1 cellular context compared by ENCODE assay signal in the genomic region with DNA sequence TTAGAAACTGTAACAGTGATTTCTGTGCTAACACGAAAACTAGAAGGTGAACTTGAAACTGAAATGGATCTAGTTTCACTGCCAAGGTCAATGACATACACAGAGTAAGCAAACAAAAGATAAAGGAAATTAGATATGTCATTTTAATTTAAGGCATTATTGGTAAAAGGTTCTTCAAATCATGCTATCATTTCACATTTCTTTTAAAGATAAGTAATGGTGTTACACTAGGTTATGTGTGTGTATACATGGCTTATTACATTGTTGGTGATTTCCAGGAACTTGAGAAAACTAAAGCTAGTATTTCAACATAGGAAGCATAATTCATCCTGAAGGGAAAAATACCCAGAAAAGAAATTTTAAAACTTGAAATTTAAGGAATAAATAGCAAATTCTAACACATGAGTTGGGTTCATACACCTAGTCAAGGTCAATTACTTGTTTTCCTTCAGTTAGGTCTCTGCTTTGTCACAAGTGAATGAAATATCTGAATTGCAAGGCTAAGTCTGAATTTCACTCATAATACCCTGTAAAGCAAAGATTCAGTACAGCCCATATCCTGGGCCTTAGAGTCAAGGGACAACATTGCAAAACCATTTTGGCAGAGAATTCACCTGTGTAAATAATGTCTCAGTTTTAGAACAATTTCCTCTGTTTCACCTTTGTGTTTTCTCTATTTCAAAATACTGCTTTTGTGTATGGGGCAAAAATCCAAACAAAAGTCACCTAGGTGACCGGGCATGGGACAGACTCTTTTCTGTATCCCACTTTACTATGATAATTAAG.
TF ChIP-seq lines count a peak whose summit lies in the region.

No MANE protein-coding gene starts in this region.

TF ChIP-seq in HepG2, 621 proteins besides CTCF, POLR2A, EP300 and RAD21 (continued from another document and continues in another):
- TF ChIP-seq, protein P1, sequence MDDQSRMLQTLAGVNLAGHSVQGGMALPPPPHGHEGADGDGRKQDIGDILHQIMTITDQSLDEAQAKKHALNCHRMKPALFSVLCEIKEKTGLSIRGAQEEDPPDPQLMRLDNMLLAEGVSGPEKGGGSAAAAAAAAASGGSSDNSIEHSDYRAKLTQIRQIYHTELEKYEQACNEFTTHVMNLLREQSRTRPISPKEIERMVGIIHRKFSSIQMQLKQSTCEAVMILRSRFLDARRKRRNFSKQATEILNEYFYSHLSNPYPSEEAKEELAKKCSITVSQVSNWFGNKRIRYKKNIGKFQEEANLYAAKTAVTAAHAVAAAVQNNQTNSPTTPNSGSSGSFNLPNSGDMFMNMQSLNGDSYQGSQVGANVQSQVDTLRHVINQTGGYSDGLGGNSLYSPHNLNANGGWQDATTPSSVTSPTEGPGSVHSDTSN (CRISPR knock-in tag; IDR thresholded peaks at IDR 0.05; ENCODE audit: borderline replicate concordance) = no peak
- TF ChIP-seq DPF2 (CRISPR knock-in tag; IDR thresholded peaks at IDR 0.05; ENCODE audit: borderline replicate concordance, low read depth) (peak; percentile 58; the same call in 1 of the 2 replicates), RBM39 (IDR thresholded peaks at IDR 0.05; ENCODE audit: low read depth, low read length, poor library complexity, severe bottlenecking) (no peak), SOX5 (CRISPR knock-in tag; IDR thresholded peaks at IDR 0.05; ENCODE audit: borderline replicate concordance) (peak; percentile 100), SRSF1 (optimal IDR thresholded peaks at IDR 0.05; ENCODE audit: low read depth, low read length) (no peak), ZNF329 (CRISPR knock-in tag; IDR thresholded peaks at IDR 0.05; ENCODE audit: low read depth) (no peak), RAD51 (IDR thresholded peaks at IDR 0.05; ENCODE audit: borderline replicate concordance) (no peak), ZNF136 (CRISPR knock-in tag; IDR thresholded peaks at IDR 0.05; ENCODE audit: low read depth) (no peak), SIN3A (IDR thresholded peaks at IDR 0.05; ENCODE audit: borderline replicate concordance, low read depth, low read length) (no peak), ZBTB8A (CRISPR knock-in tag; IDR thresholded peaks at IDR 0.05; ENCODE audit: borderline replicate concordance, low read depth) (no peak), ZC3H13 (CRISPR knock-in tag; IDR thresholded peaks at IDR 0.05) (no peak), ZNF143 (CRISPR knock-in tag; IDR thresholded peaks at IDR 0.05) (no peak), ZNF850 (CRISPR knock-in tag; conservative IDR thresholded peaks at IDR 0.05) (no peak), NCOA1 (CRISPR knock-in tag; IDR thresholded peaks at IDR 0.05) (no peak), MTA3 (CRISPR knock-in tag; IDR thresholded peaks at IDR 0.05) (no peak), SMAD1 (CRISPR knock-in tag; IDR thresholded peaks at IDR 0.05; ENCODE audit: borderline replicate concordance, low read depth) (no peak), ZNF607 (CRISPR knock-in tag; IDR thresholded peaks at IDR 0.05; ENCODE audit: borderline replicate concordance) (no peak), ZNF564 (CRISPR knock-in tag; IDR thresholded peaks at IDR 0.05) (no peak), GATAD1 (CRISPR knock-in tag; IDR thresholded peaks at IDR 0.05) (no peak), GABPA (IDR thresholded peaks at IDR 0.05; ENCODE audit: low read depth, low read length) (no peak), GABPA (CRISPR knock-in tag; IDR thresholded peaks at IDR 0.05; ENCODE audit: low read depth) (no peak), PHF20 (CRISPR knock-in tag; IDR thresholded peaks at IDR 0.05) (no peak), ZNF724P (CRISPR knock-in tag; IDR thresholded peaks at IDR 0.05; ENCODE audit: borderline replicate concordance) (no peak), NBN (conservative IDR thresholded peaks at IDR 0.05) (no peak), FOSL2 (CRISPR knock-in tag; IDR thresholded peaks at IDR 0.05) (peak; percentile 65; the same call in 1 of the 2 replicates), KLF11 (CRISPR knock-in tag; IDR thresholded peaks at IDR 0.05) (0 out of 2 replicates have a peak, but pooled peaks have one; percentile 16), CENPX (CRISPR knock-in tag; IDR thresholded peaks at IDR 0.05) (no peak), NR2F1 (CRISPR knock-in tag; IDR thresholded peaks at IDR 0.05) (no peak), ZNF577 (CRISPR knock-in tag; IDR thresholded peaks at IDR 0.05; ENCODE audit: borderline replicate concordance, low read depth) (no peak), KDM2A (CRISPR knock-in tag; IDR thresholded peaks at IDR 0.05; ENCODE audit: borderline replicate concordance, low read depth) (no peak), SUZ12 (IDR thresholded peaks at IDR 0.05; ENCODE audit: low read depth, low read length) (no peak), EED (CRISPR knock-in tag; IDR thresholded peaks at IDR 0.05) (no peak), SP5 (CRISPR knock-in tag; IDR thresholded peaks at IDR 0.05; ENCODE audit: borderline replicate concordance, low read depth) (peak; percentile 14; the same call in 1 of the 2 replicates)
- TF ChIP-seq, protein P2, sequence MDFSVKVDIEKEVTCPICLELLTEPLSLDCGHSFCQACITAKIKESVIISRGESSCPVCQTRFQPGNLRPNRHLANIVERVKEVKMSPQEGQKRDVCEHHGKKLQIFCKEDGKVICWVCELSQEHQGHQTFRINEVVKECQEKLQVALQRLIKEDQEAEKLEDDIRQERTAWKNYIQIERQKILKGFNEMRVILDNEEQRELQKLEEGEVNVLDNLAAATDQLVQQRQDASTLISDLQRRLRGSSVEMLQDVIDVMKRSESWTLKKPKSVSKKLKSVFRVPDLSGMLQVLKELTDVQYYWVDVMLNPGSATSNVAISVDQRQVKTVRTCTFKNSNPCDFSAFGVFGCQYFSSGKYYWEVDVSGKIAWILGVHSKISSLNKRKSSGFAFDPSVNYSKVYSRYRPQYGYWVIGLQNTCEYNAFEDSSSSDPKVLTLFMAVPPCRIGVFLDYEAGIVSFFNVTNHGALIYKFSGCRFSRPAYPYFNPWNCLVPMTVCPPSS (IDR thresholded peaks at IDR 0.05) = no peak
- TF ChIP-seq, protein P3, sequence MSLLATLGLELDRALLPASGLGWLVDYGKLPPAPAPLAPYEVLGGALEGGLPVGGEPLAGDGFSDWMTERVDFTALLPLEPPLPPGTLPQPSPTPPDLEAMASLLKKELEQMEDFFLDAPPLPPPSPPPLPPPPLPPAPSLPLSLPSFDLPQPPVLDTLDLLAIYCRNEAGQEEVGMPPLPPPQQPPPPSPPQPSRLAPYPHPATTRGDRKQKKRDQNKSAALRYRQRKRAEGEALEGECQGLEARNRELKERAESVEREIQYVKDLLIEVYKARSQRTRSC (CRISPR knock-in tag; IDR thresholded peaks at IDR 0.05; ENCODE audit: low read depth) = no peak
- TF ChIP-seq, protein P4, sequence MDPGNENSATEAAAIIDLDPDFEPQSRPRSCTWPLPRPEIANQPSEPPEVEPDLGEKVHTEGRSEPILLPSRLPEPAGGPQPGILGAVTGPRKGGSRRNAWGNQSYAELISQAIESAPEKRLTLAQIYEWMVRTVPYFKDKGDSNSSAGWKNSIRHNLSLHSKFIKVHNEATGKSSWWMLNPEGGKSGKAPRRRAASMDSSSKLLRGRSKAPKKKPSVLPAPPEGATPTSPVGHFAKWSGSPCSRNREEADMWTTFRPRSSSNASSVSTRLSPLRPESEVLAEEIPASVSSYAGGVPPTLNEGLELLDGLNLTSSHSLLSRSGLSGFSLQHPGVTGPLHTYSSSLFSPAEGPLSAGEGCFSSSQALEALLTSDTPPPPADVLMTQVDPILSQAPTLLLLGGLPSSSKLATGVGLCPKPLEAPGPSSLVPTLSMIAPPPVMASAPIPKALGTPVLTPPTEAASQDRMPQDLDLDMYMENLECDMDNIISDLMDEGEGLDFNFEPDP (CRISPR knock-in tag; conservative IDR thresholded peaks at IDR 0.05) = no peak
- TF ChIP-seq, protein P5, sequence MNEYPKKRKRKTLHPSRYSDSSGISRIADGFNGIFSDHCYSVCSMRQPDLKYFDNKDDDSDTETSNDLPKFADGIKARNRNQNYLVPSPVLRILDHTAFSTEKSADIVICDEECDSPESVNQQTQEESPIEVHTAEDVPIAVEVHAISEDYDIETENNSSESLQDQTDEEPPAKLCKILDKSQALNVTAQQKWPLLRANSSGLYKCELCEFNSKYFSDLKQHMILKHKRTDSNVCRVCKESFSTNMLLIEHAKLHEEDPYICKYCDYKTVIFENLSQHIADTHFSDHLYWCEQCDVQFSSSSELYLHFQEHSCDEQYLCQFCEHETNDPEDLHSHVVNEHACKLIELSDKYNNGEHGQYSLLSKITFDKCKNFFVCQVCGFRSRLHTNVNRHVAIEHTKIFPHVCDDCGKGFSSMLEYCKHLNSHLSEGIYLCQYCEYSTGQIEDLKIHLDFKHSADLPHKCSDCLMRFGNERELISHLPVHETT (CRISPR knock-in tag; conservative IDR thresholded peaks at IDR 0.05) = no peak
- TF ChIP-seq, protein P6, sequence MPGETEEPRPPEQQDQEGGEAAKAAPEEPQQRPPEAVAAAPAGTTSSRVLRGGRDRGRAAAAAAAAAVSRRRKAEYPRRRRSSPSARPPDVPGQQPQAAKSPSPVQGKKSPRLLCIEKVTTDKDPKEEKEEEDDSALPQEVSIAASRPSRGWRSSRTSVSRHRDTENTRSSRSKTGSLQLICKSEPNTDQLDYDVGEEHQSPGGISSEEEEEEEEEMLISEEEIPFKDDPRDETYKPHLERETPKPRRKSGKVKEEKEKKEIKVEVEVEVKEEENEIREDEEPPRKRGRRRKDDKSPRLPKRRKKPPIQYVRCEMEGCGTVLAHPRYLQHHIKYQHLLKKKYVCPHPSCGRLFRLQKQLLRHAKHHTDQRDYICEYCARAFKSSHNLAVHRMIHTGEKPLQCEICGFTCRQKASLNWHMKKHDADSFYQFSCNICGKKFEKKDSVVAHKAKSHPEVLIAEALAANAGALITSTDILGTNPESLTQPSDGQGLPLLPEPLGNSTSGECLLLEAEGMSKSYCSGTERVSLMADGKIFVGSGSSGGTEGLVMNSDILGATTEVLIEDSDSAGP (CRISPR knock-in tag; IDR thresholded peaks at IDR 0.05; ENCODE audit: borderline replicate concordance) = no peak
- TF ChIP-seq, protein P7, sequence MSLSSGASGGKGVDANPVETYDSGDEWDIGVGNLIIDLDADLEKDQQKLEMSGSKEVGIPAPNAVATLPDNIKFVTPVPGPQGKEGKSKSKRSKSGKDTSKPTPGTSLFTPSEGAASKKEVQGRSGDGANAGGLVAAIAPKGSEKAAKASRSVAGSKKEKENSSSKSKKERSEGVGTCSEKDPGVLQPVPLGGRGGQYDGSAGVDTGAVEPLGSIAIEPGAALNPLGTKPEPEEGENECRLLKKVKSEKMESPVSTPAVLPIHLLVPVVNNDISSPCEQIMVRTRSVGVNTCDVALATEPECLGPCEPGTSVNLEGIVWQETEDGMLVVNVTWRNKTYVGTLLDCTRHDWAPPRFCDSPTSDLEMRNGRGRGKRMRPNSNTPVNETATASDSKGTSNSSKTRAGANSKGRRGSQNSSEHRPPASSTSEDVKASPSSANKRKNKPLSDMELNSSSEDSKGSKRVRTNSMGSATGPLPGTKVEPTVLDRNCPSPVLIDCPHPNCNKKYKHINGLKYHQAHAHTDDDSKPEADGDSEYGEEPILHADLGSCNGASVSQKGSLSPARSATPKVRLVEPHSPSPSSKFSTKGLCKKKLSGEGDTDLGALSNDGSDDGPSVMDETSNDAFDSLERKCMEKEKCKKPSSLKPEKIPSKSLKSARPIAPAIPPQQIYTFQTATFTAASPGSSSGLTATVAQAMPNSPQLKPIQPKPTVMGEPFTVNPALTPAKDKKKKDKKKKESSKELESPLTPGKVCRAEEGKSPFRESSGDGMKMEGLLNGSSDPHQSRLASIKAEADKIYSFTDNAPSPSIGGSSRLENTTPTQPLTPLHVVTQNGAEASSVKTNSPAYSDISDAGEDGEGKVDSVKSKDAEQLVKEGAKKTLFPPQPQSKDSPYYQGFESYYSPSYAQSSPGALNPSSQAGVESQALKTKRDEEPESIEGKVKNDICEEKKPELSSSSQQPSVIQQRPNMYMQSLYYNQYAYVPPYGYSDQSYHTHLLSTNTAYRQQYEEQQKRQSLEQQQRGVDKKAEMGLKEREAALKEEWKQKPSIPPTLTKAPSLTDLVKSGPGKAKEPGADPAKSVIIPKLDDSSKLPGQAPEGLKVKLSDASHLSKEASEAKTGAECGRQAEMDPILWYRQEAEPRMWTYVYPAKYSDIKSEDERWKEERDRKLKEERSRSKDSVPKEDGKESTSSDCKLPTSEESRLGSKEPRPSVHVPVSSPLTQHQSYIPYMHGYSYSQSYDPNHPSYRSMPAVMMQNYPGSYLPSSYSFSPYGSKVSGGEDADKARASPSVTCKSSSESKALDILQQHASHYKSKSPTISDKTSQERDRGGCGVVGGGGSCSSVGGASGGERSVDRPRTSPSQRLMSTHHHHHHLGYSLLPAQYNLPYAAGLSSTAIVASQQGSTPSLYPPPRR (CRISPR knock-in tag; IDR thresholded peaks at IDR 0.05; ENCODE audit: borderline replicate concordance) = peak; percentile 82; the same call in 1 of the 2 replicates
- TF ChIP-seq, protein P8, sequence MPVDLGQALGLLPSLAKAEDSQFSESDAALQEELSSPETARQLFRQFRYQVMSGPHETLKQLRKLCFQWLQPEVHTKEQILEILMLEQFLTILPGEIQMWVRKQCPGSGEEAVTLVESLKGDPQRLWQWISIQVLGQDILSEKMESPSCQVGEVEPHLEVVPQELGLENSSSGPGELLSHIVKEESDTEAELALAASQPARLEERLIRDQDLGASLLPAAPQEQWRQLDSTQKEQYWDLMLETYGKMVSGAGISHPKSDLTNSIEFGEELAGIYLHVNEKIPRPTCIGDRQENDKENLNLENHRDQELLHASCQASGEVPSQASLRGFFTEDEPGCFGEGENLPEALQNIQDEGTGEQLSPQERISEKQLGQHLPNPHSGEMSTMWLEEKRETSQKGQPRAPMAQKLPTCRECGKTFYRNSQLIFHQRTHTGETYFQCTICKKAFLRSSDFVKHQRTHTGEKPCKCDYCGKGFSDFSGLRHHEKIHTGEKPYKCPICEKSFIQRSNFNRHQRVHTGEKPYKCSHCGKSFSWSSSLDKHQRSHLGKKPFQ (CRISPR knock-in tag; IDR thresholded peaks at IDR 0.05; ENCODE audit: insufficient replicate concordance) = no peak
- TF ChIP-seq, protein P9, sequence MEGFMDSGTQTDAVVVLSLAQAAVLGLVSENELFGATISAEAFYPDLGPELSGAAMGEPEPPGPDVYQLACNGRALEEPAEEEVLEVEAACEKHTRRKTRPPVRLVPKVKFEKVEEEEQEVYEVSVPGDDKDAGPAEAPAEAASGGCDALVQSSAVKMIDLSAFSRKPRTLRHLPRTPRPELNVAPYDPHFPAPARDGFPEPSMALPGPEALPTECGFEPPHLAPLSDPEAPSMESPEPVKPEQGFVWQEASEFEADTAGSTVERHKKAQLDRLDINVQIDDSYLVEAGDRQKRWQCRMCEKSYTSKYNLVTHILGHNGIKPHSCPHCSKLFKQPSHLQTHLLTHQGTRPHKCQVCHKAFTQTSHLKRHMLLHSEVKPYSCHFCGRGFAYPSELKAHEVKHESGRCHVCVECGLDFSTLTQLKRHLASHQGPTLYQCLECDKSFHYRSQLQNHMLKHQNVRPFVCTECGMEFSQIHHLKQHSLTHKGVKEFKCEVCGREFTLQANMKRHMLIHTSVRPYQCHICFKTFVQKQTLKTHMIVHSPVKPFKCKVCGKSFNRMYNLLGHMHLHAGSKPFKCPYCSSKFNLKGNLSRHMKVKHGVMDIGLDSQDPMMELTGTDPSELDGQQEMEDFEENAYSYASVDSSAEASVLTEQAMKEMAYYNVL (CRISPR knock-in tag; IDR thresholded peaks at IDR 0.05; ENCODE audit: borderline replicate concordance) = no peak
- TF ChIP-seq, protein P10, sequence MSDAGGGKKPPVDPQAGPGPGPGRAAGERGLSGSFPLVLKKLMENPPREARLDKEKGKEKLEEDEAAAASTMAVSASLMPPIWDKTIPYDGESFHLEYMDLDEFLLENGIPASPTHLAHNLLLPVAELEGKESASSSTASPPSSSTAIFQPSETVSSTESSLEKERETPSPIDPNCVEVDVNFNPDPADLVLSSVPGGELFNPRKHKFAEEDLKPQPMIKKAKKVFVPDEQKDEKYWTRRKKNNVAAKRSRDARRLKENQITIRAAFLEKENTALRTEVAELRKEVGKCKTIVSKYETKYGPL (CRISPR knock-in tag; IDR thresholded peaks at IDR 0.05) = no peak
